ENCODE assay signal across 15 cellular contexts in the genomic region with DNA sequence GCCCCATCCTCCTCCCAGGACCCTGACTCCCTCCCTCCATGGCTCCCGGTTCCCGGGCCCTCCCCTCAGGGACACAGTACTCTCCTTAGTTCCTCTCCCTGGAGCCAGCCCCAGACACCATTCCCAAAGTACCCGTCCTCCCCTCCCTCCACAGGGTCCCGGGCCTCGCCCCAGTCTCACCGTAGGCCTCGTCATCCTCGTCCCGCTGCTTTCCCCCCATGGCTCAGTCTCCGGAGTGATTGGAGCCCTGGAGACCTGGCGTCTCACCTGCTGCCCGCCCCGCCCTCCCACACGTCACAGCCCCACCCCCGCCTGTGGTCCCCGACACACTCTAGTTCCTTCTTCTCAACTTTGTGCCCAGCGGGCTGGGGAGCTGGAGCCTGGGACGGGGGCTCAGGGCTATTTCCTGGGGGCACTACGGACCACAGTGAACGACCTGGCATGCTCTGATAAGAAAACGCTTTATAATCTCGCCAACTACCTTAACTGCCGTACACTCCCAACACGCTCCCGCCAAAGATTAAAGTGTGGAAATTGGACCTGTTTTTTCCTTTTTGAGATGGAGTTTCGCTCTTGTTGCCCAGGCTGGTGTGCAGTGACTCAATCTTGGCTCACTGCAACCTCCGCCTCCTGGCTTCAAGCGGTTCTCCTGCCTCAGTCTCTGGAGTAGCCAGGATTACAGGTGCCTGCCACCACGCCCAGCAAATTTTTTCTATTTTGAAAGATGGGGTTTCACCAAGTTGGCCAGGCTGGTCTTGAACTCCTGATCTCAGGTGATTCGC. TPM values are rescaled to one million over a fixed set of nuclear protein-coding genes. Genes with fewer than 3 reads are reported as not detected.
A peak's percentile ranks its signal among the peaks of the same experiment; 100 is the strongest.
DNase-seq lines count a peak whose midpoint lies in the region; ATAC-seq and TF ChIP-seq lines count a peak whose summit lies in the region.
"Had no signal": no experiment of that assay in that cellular context is flagged by ENCODE, and none has a peak within 500 bp of the region (broad histone marks: within the 10 kb centered on the region; RNA-seq: fewer than 3 reads in every experiment).

A gene (minus strand): TSS at position 237 of the 782 bp plus-strand sequence. CDS start 17 bp downstream, at position 220.

- ATAC-seq in CD8-positive, alpha-beta T cell, result no peak

- H3K9me3 Mint-ChIP-seq in MCF 10A (ENCODE audit: unreplicated experiment), result no peaks in the 10 kb centered on the region
- no peaks in the 10 kb centered on the region for H3K9me3 Mint-ChIP-seq in CD8-positive, alpha-beta T cell
- no peaks in the 10 kb centered on the region for H3K9me3 Mint-ChIP-seq in activated T-helper 2 cell treated with anti-CD3 and anti-CD28 coated beads, Interferon-gamma antibody, Interleukin-2, Interleukin-4, amounts not matched to agents 10 μg/mL and 5 μg/mL and 100 μg/mL, durations not matched to agents 14 hours and 24 hours and 36 hours

- H3K4me1 ChIP-seq in breast epithelium (no peaks in the 10 kb centered on the region), mucosa of stomach (ENCODE audit: control insufficient read depth, insufficient read depth, low read length) (peaks cover 40% of the 10 kb centered on the region)
- H3K4me1 ChIP-seq in CD8-positive, alpha-beta T cell (ENCODE audit: insufficient read depth, low read length), result no peaks in the 10 kb centered on the region
- H3K4me1 ChIP-seq: right atrium auricular region had no signal

- CTCF ChIA-PET in MCF 10A (lab: Yijun Ruan, JAX), result no interaction called here
- CTCF ChIA-PET in CD8-positive, alpha-beta T cell (lab: Charles Lee), result interaction anchor here (1.7 kb wide), 1 partner anchor 10 kb away, joined by 6 read pairs; no protein-coding TSS in a partner anchor

- no TSS peak for BruUV-seq in MCF 10A (replicated peaks; lab: Mats Ljungman, UMichigan)

- no peak within 1 kb of the TSS for H3K4me3 Mint-ChIP-seq in MCF 10A (ENCODE audit: unreplicated experiment)
- no peak within 1 kb of the TSS for H3K4me3 Mint-ChIP-seq in CD8-positive, alpha-beta T cell
- no peak within 1 kb of the TSS for H3K4me3 Mint-ChIP-seq in activated T-helper 2 cell treated with anti-CD3 and anti-CD28 coated beads, Interferon-gamma antibody, Interleukin-2, Interleukin-4, amounts not matched to agents 10 μg/mL and 5 μg/mL and 100 μg/mL, durations not matched to agents 14 hours and 24 hours and 36 hours (ENCODE audit: low read depth)

- H3K9me3 ChIP-seq in breast epithelium (no peaks in the 10 kb centered on the region), mucosa of stomach (ENCODE audit: control insufficient read depth, low read length) (no peaks in the 10 kb centered on the region)
- H3K9me3 ChIP-seq in CD8-positive, alpha-beta T cell (ENCODE audit: low read length), result no peaks in the 10 kb centered on the region
- H3K9me3 ChIP-seq: right atrium auricular region had no signal

- no peak for TF ChIP-seq POLR2A in breast epithelium (IDR thresholded peaks at IDR 0.05)

- H3K27ac ChIP-seq in breast epithelium (peak within 1 kb of the TSS; percentile 53 to 59), epithelial cell of prostate (peak within 1 kb of the TSS; percentile 66)
- H3K27ac ChIP-seq in CD8-positive, alpha-beta T cell (ENCODE audit: low read depth, low read length), result no peak within 1 kb of the TSS
- H3K27ac ChIP-seq: HL-60, right atrium auricular region had no signal

- no peak within 1 kb of the TSS for H3K27ac Mint-ChIP-seq in MCF 10A (ENCODE audit: low read depth, unreplicated experiment)
- no peak within 1 kb of the TSS for H3K27ac Mint-ChIP-seq in CD8-positive, alpha-beta T cell
- H3K27ac Mint-ChIP-seq in activated T-helper 2 cell treated with anti-CD3 and anti-CD28 coated beads, Interferon-gamma antibody, Interleukin-2, Interleukin-4, amounts not matched to agents 10 μg/mL and 5 μg/mL and 100 μg/mL, durations not matched to agents 14 hours and 24 hours and 36 hours, result no peak within 1 kb of the TSS

- POLR2A ChIA-PET in MCF 10A (lab: Yijun Ruan, JAX), result no interaction called here
- POLR2A ChIA-PET in CD8-positive, alpha-beta T cell (lab: Charles Lee), result no interaction called here

- H3K27me3 ChIP-seq in breast epithelium (no peaks in the 10 kb centered on the region), mucosa of stomach (ENCODE audit: control insufficient read depth, insufficient read depth, low read length) (no peaks in the 10 kb centered on the region)
- no peaks in the 10 kb centered on the region for H3K27me3 ChIP-seq in CD8-positive, alpha-beta T cell (ENCODE audit: insufficient read depth, low read length)
- H3K27me3 ChIP-seq: right atrium auricular region had no signal

- DNase-seq in breast epithelium (ENCODE audit: low spot score in 2 of 2), result no peak
- DNase-seq in MCF 10A (ENCODE audit: unreplicated experiment), result no peak
- DNase-seq in epithelial cell of prostate (ENCODE audit: low read depth, low spot score), result no peak
- DNase-seq in ureter (ENCODE audit: low spot score), result peak; percentile 63
- DNase-seq in CD8-positive, alpha-beta T cell, result no peak
- DNase-seq in NCI-H1092 treated with DMSO at 0.1 percent for 48 hours (lab: John Stamatoyannopoulos, UW), result no peak
- no peak for DNase-seq in activated T-helper 2 cell treated with anti-CD3 and anti-CD28 coated beads, Interferon-gamma antibody, Interleukin-2, Interleukin-4, amounts not matched to agents 10 μg/mL and 5 μg/mL and 100 μg/mL, durations not matched to agents 14 hours and 24 hours and 36 hours (ENCODE audit: low spot score)
- DNase-seq: activated CD8-positive, alpha-beta memory T cell treated with anti-CD3 and anti-CD28 coated beads, Interleukin-2, amount 50 U/mL, for 48 hours; effector memory CD4-positive, alpha-beta T cell; Right ventricle myocardium superior had no signal

- H3K36me3 ChIP-seq in breast epithelium (peaks cover 18% of the 10 kb centered on the region), mucosa of stomach (ENCODE audit: control insufficient read depth, insufficient read depth, low read length) (peaks cover 12% of the 10 kb centered on the region)
- H3K36me3 ChIP-seq in CD8-positive, alpha-beta T cell (ENCODE audit: insufficient read depth, low read length), result peaks cover 29% of the 10 kb centered on the region

- peak within 1 kb of the TSS; percentile 99 for H3K9ac ChIP-seq in mucosa of stomach (ENCODE audit: low read length)

- no peaks in the 10 kb centered on the region for H3K27me3 Mint-ChIP-seq in MCF 10A (ENCODE audit: insufficient read depth, unreplicated experiment)
- no peaks in the 10 kb centered on the region for H3K27me3 Mint-ChIP-seq in CD8-positive, alpha-beta T cell (ENCODE audit: low read depth)
- H3K27me3 Mint-ChIP-seq in activated T-helper 2 cell treated with anti-CD3 and anti-CD28 coated beads, Interferon-gamma antibody, Interleukin-2, Interleukin-4, amounts not matched to agents 10 μg/mL and 5 μg/mL and 100 μg/mL, durations not matched to agents 14 hours and 24 hours and 36 hours (ENCODE audit: low read depth), result no peaks in the 10 kb centered on the region

- H3K4me3 ChIP-seq in breast epithelium (peak within 1 kb of the TSS in 2 of 3 donors; percentile 30 to 48), mucosa of stomach (ENCODE audit: low read length) (peak within 1 kb of the TSS; percentile 96)
- H3K4me3 ChIP-seq in CD8-positive, alpha-beta T cell (ENCODE audit: low read depth, low read length), result no peak within 1 kb of the TSS
- H3K4me3 ChIP-seq: right atrium auricular region had no signal

- H3K4me1 Mint-ChIP-seq in MCF 10A (ENCODE audit: insufficient read depth, unreplicated experiment), result no peaks in the 10 kb centered on the region
- no peaks in the 10 kb centered on the region for H3K4me1 Mint-ChIP-seq in CD8-positive, alpha-beta T cell (ENCODE audit: low read depth)
- H3K4me1 Mint-ChIP-seq in activated T-helper 2 cell treated with anti-CD3 and anti-CD28 coated beads, Interferon-gamma antibody, Interleukin-2, Interleukin-4, amounts not matched to agents 10 μg/mL and 5 μg/mL and 100 μg/mL, durations not matched to agents 14 hours and 24 hours and 36 hours (ENCODE audit: low read depth), result peaks cover 4% of the 10 kb centered on the region

- peaks cover 39% of the 10 kb centered on the region for H3K36me3 Mint-ChIP-seq in MCF 10A (ENCODE audit: insufficient read depth, unreplicated experiment)
- H3K36me3 Mint-ChIP-seq in CD8-positive, alpha-beta T cell, result peaks cover 43% of the 10 kb centered on the region
- H3K36me3 Mint-ChIP-seq in activated T-helper 2 cell treated with anti-CD3 and anti-CD28 coated beads, Interferon-gamma antibody, Interleukin-2, Interleukin-4, amounts not matched to agents 10 μg/mL and 5 μg/mL and 100 μg/mL, durations not matched to agents 14 hours and 24 hours and 36 hours (ENCODE audit: low read depth), result peaks cover 35% of the 10 kb centered on the region

- intact Hi-C loops in breast epithelium (cut with DNase I; ENCODE audit: low total_unique reads), result no loop called here
- intact Hi-C loops in MCF 10A (cut with micrococcal nuclease), result no loop called here
- intact Hi-C loops in CD8-positive, alpha-beta T cell (cut with DNase I, micrococcal nuclease), result no loop called here
- intact Hi-C loops in activated T-helper 2 cell treated with anti-CD3 and anti-CD28 coated beads, Interferon-gamma antibody, Interleukin-2, Interleukin-4, amounts not matched to agents 10 μg/mL and 5 μg/mL and 100 μg/mL, durations not matched to agents 14 hours and 24 hours and 36 hours (cut with micrococcal nuclease), result no loop called here

- TF ChIP-seq CTCF in breast epithelium (IDR thresholded peaks at IDR 0.05), result no peak
- no peak for TF ChIP-seq CTCF in MCF 10A (IDR thresholded peaks at IDR 0.05; ENCODE audit: unreplicated experiment)
- TF ChIP-seq CTCF in CD8-positive, alpha-beta T cell (IDR thresholded peaks at IDR 0.05), result no peak

RNA-seq across cellular contexts. Expression of the gene that starts here (rescaled TPM):
- 10 to 100 TPM in 2 of 3 donors, under 1 TPM in 1; 0.32 to 35.4 (median 10.5) TPM for total RNA-seq in breast epithelium
- total RNA-seq in MCF 10A (2022), result not detected in 2 replicates
- 79.8 TPM for total RNA-seq in ureter
- total RNA-seq in CD8-positive, alpha-beta T cell, result under 1 TPM in 1 of 2 experiments, not detected in 1; 0.42 TPM
- total RNA-seq in activated T-helper 2 cell treated with anti-CD3 and anti-CD28 coated beads, Interferon-gamma antibody, Interleukin-2, Interleukin-4, amounts not matched to agents 10 μg/mL and 5 μg/mL and 100 μg/mL, durations not matched to agents 14 hours and 24 hours and 36 hours, result 0.18 TPM in 1 of 2 replicates, not detected in the other
- total RNA-seq: A673, right atrium auricular region, Right ventricle myocardium superior, temporal lobe had no signal
